8 cellular contexts compared by ENCODE assay signal in genomic region chr14:76957224-76957881, GRCh38.
DNase-seq lines count a peak whose midpoint lies in the region; ATAC-seq and TF ChIP-seq lines count a peak whose summit lies in the region.

No MANE protein-coding gene starts in this region.

- H3K4me3 Mint-ChIP-seq in T-cell: peak overlapping the region; percentile 42 to 86 (median 82)

- no peaks in the 10 kb centered on the region for H3K36me3 ChIP-seq in smooth muscle cell (ENCODE audit: low read depth)

- H3F3A ChIP-seq in smooth muscle cell (ENCODE audit: low read depth): peaks cover 39% of the 10 kb centered on the region

- peak overlapping the region; percentile 91 to 92 for H3K27ac Mint-ChIP-seq in T-cell

- H3K4me1 Mint-ChIP-seq in T-cell: peaks cover 63 to 79% (median 67%) of the 10 kb centered on the region in 3 donors

- peak overlapping the region; percentile 79 for H3K4me2 ChIP-seq in smooth muscle cell

- 12% methylated on average over 4 of the region's 4 CpGs for WGBS in smooth muscle cell (ENCODE audit: low lambda C conversion rate)

- H3K9ac ChIP-seq in smooth muscle cell (ENCODE audit: low read depth): peak overlapping the region; percentile 85

- no peak overlapping the region for H2AFZ ChIP-seq in smooth muscle cell (ENCODE audit: low read depth)

- no peaks in the 10 kb centered on the region for H3K27me3 Mint-ChIP-seq in T-cell

- H4K20me1 ChIP-seq in smooth muscle cell (ENCODE audit: low read depth): no peaks in the 10 kb centered on the region

- H3K27ac ChIP-seq in smooth muscle cell (ENCODE audit: low read depth): peak overlapping the region; percentile 99

- no peaks in the 10 kb centered on the region for H3K9me3 ChIP-seq in smooth muscle cell (replicated peaks; ENCODE audit: low read depth)

- H3K79me2 ChIP-seq in smooth muscle cell (ENCODE audit: low read depth): no peaks in the 10 kb centered on the region

- peak overlapping the region; percentile 15 for H3K4me3 ChIP-seq in smooth muscle cell

- CTCF ChIA-PET in T-cell (lab: Charles Lee): interaction anchor here in 1 of 2 donors (0.5 to 1.0 kb wide), 2 partner anchors 8 to 9 kb away, joined by 3 to 6 read pairs; no protein-coding TSS in a partner anchor

- no peak for TF ChIP-seq CTCF in smooth muscle cell (IDR thresholded peaks at IDR 0.05; ENCODE audit: borderline replicate concordance, insufficient read depth, poor library complexity, severe bottlenecking)

- POLR2A ChIA-PET in T-cell (lab: Charles Lee): no interaction called here

- no peaks in the 10 kb centered on the region for H3K36me3 Mint-ChIP-seq in T-cell

- no peak for ATAC-seq in T-cell (replicated peaks in 1 of 4)

- H3K9me3 Mint-ChIP-seq in T-cell: no peaks in the 10 kb centered on the region

- DNase-seq in NCI-H1694 (lab: John Stamatoyannopoulos, UW) (peak; percentile 31), NCI-H1694 treated with DMSO at 0.1 percent for 48 hours (lab: John Stamatoyannopoulos, UW) (no peak), T-cell (peak in 1 of 34 experiments; percentile 18), glomerular visceral epithelial cell (ENCODE audit: extremely low spot score) (peak; percentile 37), smooth muscle cell (lab: John Stamatoyannopoulos, UW; ENCODE audit: unreplicated experiment) (no peak), NCI-H1436 treated with DMSO at 0.1 percent for 48 hours (lab: John Stamatoyannopoulos, UW) (no peak), DMS114 treated with DMSO at 0.1 percent for 48 hours (lab: John Stamatoyannopoulos, UW; ENCODE audit: unreplicated experiment) (no peak), COLO829 (ENCODE audit: low spot score) (no peak)

- H3K4me1 ChIP-seq in smooth muscle cell (ENCODE audit: low read depth): peaks cover 65% of the 10 kb centered on the region

- H3K27me3 ChIP-seq in smooth muscle cell (ENCODE audit: low read depth): no peaks in the 10 kb centered on the region

Comparison
In these comparisons a context has a peak if more than half of its experiments do, and no peak if none do; other contexts are left out.
1. DNase-seq: peak in NCI-H1694 (single experiment) and glomerular visceral epithelial cell (single experiment); none in NCI-H1694 treated with DMSO at 0.1 percent for 48 hours (single experiment), smooth muscle cell (single experiment), NCI-H1436 treated with DMSO at 0.1 percent for 48 hours (single experiment), DMS114 treated with DMSO at 0.1 percent for 48 hours (single experiment) and COLO829 (single experiment).